In genomic region chr9:35136866-35137265, GRCh38 we compare ENCODE assay signal across 23 cellular contexts.
"Had no signal": no experiment of that assay in that cellular context is flagged by ENCODE, and none has a peak within 500 bp of the region (broad histone marks: within the 10 kb centered on the region; RNA-seq: fewer than 3 reads in every experiment).

No MANE protein-coding gene starts in this region.

- H2AFZ ChIP-seq: hepatocyte had no signal

- H3K27me3 ChIP-seq: body of pancreas, cardiac muscle cell, colonic mucosa, gastroesophageal sphincter, hepatocyte, suprapubic skin had no signal

- H3K79me2 ChIP-seq: hepatocyte had no signal

- H3K36me3 ChIP-seq: cardiac muscle cell, colonic mucosa, gastroesophageal sphincter, spleen, suprapubic skin, tibial artery had no signal

- H3K4me2 ChIP-seq: hepatocyte had no signal

- H3K4me1 ChIP-seq: colonic mucosa, gastroesophageal sphincter, spleen, suprapubic skin, tibial artery had no signal

- DNase-seq: activated CD4-positive, alpha-beta T cell treated with anti-CD3 and anti-CD28 coated beads for 48 hours; activated CD4-positive, alpha-beta T cell treated with anti-CD3 and anti-CD28 coated beads, Interleukin-2, amount 50 U/mL, for 48 hours; activated T-cell treated with anti-CD3 and anti-CD28 coated beads, Interleukin-2, amount 50 U/mL, for 4 hours; aorta; body of pancreas; cerebellar nuclear complex; colonic mucosa; effector CD8-positive, alpha-beta T cell; kidney; naive B cell; nephron progenitor cell; occipital lobe; right cardiac atrium; spleen; stimulated activated naive CD4-positive, alpha-beta T cell; SW 1271; T-helper 9 cell had no signal

- H3K4me3 ChIP-seq: body of pancreas, cardiac muscle cell, colonic mucosa, gastroesophageal sphincter, hepatocyte, spleen, suprapubic skin, tibial artery had no signal

- H3K9me3 ChIP-seq: colonic mucosa, suprapubic skin had no signal

- H3K27ac ChIP-seq: body of pancreas, cardiac muscle cell, colonic mucosa, gastroesophageal sphincter, hepatocyte, spleen, suprapubic skin, tibial artery, VCaP had no signal
